ENCODE assay signal across 1 cellular context in the genomic region with DNA sequence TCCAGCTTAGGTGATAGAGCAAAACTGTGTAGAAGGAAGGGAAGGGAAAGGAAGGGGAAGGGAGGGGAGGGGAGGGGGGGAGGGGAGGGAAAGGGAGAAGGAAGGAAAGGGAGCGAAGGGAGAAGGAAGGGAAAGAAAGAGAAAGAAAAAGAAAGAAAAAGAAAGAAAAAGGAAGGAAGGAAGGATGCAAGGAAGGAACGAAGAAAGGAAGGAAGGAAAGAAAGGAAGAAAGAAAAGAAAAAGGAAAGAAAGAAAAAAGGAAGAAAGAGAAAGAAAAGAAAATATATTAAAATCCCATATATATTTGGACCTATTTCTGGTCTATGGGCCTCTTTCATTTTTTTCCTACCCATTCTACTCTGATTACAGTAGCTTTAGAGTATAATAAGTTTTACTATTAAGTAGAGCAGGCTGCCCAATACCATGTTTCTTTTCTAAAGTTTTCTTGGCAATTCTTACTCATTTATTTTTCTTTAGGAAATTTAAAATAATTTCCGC.
TF ChIP-seq lines count a peak whose summit lies in the region.

No MANE protein-coding gene starts in this region.

TF ChIP-seq in K562, 482 proteins besides CTCF, POLR2A, EP300 and RAD21:
- TF ChIP-seq HNRNPK (IDR thresholded peaks at IDR 0.05; ENCODE audit: low read depth, low read length, poor library complexity, severe bottlenecking), result peak; percentile 70
- TF ChIP-seq, protein P1, sequence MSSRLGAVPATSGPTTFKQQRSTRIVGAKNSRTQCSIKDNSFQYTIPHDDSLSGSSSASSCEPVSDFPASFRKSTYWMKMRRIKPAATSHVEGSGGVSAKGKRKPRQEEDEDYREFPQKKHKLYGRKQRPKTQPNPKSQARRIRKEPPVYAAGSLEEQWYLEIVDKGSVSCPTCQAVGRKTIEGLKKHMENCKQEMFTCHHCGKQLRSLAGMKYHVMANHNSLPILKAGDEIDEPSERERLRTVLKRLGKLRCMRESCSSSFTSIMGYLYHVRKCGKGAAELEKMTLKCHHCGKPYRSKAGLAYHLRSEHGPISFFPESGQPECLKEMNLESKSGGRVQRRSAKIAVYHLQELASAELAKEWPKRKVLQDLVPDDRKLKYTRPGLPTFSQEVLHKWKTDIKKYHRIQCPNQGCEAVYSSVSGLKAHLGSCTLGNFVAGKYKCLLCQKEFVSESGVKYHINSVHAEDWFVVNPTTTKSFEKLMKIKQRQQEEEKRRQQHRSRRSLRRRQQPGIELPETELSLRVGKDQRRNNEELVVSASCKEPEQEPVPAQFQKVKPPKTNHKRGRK (tag; IDR thresholded peaks at IDR 0.05), result 0 out of 2 replicates have a peak, but pooled peaks have one; percentile 26
- peak; percentile 18 for TF ChIP-seq PCBP2 (IDR thresholded peaks at IDR 0.05; ENCODE audit: low read depth, low read length, poor library complexity, severe bottlenecking)
- no peak for TF ChIP-seq ZNF785 (CRISPR knock-in tag; IDR thresholded peaks at IDR 0.05)
- TF ChIP-seq TEAD4 (IDR thresholded peaks at IDR 0.05; ENCODE audit: low read length), result no peak
- TF ChIP-seq TEAD4 (CRISPR knock-in tag; IDR thresholded peaks at IDR 0.05; ENCODE audit: borderline replicate concordance), result no peak
